ENCODE assay signal across 7 cellular contexts in genomic region chr11:66543263-66544107, GRCh38. TPM values are rescaled to one million over a fixed set of nuclear protein-coding genes. Genes with fewer than 3 reads are reported as not detected.
DNase-seq lines count a peak whose midpoint lies in the region; ATAC-seq and TF ChIP-seq lines count a peak whose summit lies in the region.
"Had no signal": no experiment of that assay in that cellular context is flagged by ENCODE, and none has a peak within 500 bp of the region (broad histone marks: within the 10 kb centered on the region; RNA-seq: fewer than 3 reads in every experiment).

No MANE protein-coding gene starts in this region.

- H3K27ac ChIP-seq in PC-3 (ENCODE audit: low read length): no peak overlapping the region

- H3K9ac ChIP-seq in PC-3 (ENCODE audit: low read length): no peak overlapping the region

- ATAC-seq in PC-3: no peak

- POLR2A ChIA-PET in PC-3 (lab: Charles Lee; ENCODE audit: unreplicated experiment): no interaction called here

- no peak for TF ChIP-seq POLR2A in erythroblast (IDR thresholded peaks at IDR 0.05; ENCODE audit: low read length)

- H3K4me2 ChIP-seq in PC-3 (ENCODE audit: low read length): no peak overlapping the region

- H3K4me1 ChIP-seq in PC-3 (ENCODE audit: insufficient read depth, low read length): peaks cover 21% of the 10 kb centered on the region

- H3F3A ChIP-seq in PC-3 (ENCODE audit: low read length, unreplicated experiment): no peaks in the 10 kb centered on the region

- H4K20me1 ChIP-seq in PC-3 (ENCODE audit: low read length): no peaks in the 10 kb centered on the region

- intact Hi-C loops in PC-3 (cut with micrococcal nuclease): no loop called here

- H3K9me3 ChIP-seq in PC-3 (ENCODE audit: low read length): no peaks in the 10 kb centered on the region

- no TSS peak for BruUV-seq in PC-3 (replicated peaks; lab: Mats Ljungman, UMichigan)

- CTCF ChIA-PET in PC-3 (lab: Charles Lee): no interaction called here

- H3K9me2 ChIP-seq in PC-3 (replicated peaks; ENCODE audit: low read length): no peaks in the 10 kb centered on the region

- DNase-seq in GM04504 (ENCODE audit: low read depth): peak; percentile 17
- DNase-seq in erythroblast (lab: John Stamatoyannopoulos, UW): peak; percentile 68 to 75
- DNase-seq in stimulated activated CD4-positive, alpha-beta T cell treated with anti-CD3 and anti-CD28 coated beads, Interleukin-2, amount 100 ng/mL, for 48 hours: peak; percentile 34 to 35
- no peak for DNase-seq in PC-3
- no peak for DNase-seq in DMS153 treated with DMSO at 0.1 percent for 48 hours (lab: John Stamatoyannopoulos, UW; ENCODE audit: unreplicated experiment)

- peak overlapping the region; percentile 9; the same call in 1 of the 2 replicates for H3K4me3 ChIP-seq in WI38 (ENCODE audit: low read depth, low read length)
- H3K4me3 ChIP-seq in PC-3 (ENCODE audit: low read length): no peak overlapping the region

- TF ChIP-seq CTCF in WI38 (IDR thresholded peaks at IDR 0.05; ENCODE audit: low read depth, low read length) (peak; percentile 72), PC-3 (conservative IDR thresholded peaks at IDR 0.05; ENCODE audit: low read depth, low read length) (no peak)

- H3K36me3 ChIP-seq in PC-3 (ENCODE audit: low read depth, low read length): no peaks in the 10 kb centered on the region

- H3K27me3 ChIP-seq in PC-3 (ENCODE audit: low read length): no peaks in the 10 kb centered on the region

- 0 out of 2 replicates have a peak, but pooled peaks cover 4% of the 10 kb centered on the region for H3K79me2 ChIP-seq in PC-3 (ENCODE audit: low read length)

- H2AFZ ChIP-seq in PC-3 (ENCODE audit: low read length): no peak overlapping the region

RNA-seq across cellular contexts. Expression of gene ZDHHC24, which starts 2.4 kb away (rescaled TPM):
- 15.1 and 19.7 TPM in 2 replicates for total RNA-seq in PC-3 (2014; rRNA removed)

RNA-seq across cellular contexts. Expression of gene ACTN3, which starts 3.2 kb away (rescaled TPM):
- total RNA-seq in PC-3 (2014; rRNA removed): not detected in 2 replicates
- total RNA-seq: HT1080 had no signal

RNA-seq across cellular contexts. Expression of gene CTSF, which starts 24.9 kb away (rescaled TPM):
- 9.4 and 11.8 TPM in 2 replicates for total RNA-seq in PC-3 (2014; rRNA removed)

RNA-seq across cellular contexts. Expression of gene BBS1, which starts 33.0 kb away (rescaled TPM):
- total RNA-seq in PC-3 (2014; rRNA removed): 24.4 and 28.4 TPM in 2 replicates

RNA-seq across cellular contexts. Expression of gene CCDC87, which starts 49.4 kb away (rescaled TPM):
- 0.69 TPM in 1 of 2 replicates, not detected in the other for total RNA-seq in PC-3 (2014; rRNA removed)

Comparison
In these comparisons a context has a peak if more than half of its experiments do, and no peak if none do; other contexts are left out.
1. DNase-seq: peak in GM04504 (single experiment), erythroblast (2 of 2) and stimulated activated CD4-positive, alpha-beta T cell treated with anti-CD3 and anti-CD28 coated beads, Interleukin-2, amount 100 ng/mL, for 48 hours (2 of 2); none in PC-3 (single experiment) and DMS153 treated with DMSO at 0.1 percent for 48 hours (single experiment).